In the genomic region with DNA sequence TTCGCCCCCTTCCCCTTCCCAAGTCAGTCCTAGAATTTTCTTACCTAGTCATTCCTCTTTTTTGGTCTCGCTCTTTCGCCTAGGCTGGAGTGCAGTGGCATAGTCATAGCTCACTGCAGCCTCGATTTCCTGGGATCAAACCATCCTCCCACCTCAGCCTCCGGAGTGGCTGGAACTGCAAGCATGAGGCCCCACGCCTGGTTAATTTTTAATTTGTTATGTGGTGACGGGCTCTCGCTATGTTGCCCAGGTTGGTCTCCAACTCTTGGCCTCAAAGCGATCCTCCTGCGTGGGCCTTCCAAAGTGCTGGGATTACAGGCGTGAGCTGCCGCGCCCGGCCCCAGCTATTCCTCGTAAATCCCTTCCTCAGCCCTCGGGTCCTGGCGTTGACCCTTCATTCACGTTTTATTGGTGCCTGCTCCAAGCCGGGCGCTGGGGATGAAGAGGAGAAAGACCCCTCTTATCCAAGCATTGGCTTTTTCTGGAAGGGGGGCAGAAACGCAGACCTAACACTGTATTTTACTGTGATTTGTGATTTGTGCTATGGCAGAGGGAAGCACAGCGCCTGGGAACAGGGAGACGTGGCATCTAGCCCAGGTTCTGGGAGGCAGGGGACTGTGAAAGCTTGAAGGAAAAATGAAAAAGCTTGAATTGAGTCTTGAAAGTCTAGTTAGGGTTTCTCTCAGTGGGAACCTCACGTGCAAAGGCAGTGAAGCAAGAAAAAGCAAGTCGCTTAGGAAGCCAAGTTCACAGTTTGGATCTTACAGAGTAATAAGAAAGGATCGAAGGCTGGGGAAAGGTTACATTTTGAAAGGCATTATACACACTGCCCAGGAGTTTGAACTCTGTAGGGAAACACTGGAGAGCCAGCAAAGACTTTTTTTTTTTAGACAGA, we compare ENCODE assay signal across 8 cellular contexts. TPM values are rescaled to one million over a fixed set of nuclear protein-coding genes. Genes with fewer than 3 reads are reported as not detected.
DNase-seq lines count a peak whose midpoint lies in the region; ATAC-seq and TF ChIP-seq lines count a peak whose summit lies in the region.

No MANE protein-coding gene starts in this region.

- H3K36me3 ChIP-seq in PC-9 (ENCODE audit: low read depth): no peaks in the 10 kb centered on the region
- H3K36me3 ChIP-seq in esophagus muscularis mucosa: peaks cover 20 to 47% (median 37%) of the 10 kb centered on the region in 4 donors

- H3K27ac Mint-ChIP-seq in progenitor cell of endocrine pancreas: peak overlapping the region; percentile 91

- H3K27me3 Mint-ChIP-seq in progenitor cell of endocrine pancreas: no peaks in the 10 kb centered on the region

- TF ChIP-seq EP300 in esophagus muscularis mucosa (IDR thresholded peaks at IDR 0.05): no peak

- H3K9me3 ChIP-seq in AG04450 (ENCODE audit: control insufficient read depth, insufficient read depth, low read length) (no peaks in the 10 kb centered on the region; the same call in 1 of the 2 replicates), PC-9 (ENCODE audit: insufficient read depth, low read depth) (no peaks in the 10 kb centered on the region), esophagus muscularis mucosa (no peaks in the 10 kb centered on the region)

- H3K4me1 ChIP-seq in PC-9 (replicated peaks; ENCODE audit: insufficient read depth) (0 out of 2 replicates have a peak, but pooled peaks cover 12% of the 10 kb centered on the region), esophagus muscularis mucosa (peaks cover 35 to 68% (median 46%) of the 10 kb centered on the region in 4 donors)

- H3K4me3 Mint-ChIP-seq in progenitor cell of endocrine pancreas (ENCODE audit: low read depth): peak overlapping the region; percentile 99

- peaks cover 20% of the 10 kb centered on the region for H3K4me1 Mint-ChIP-seq in progenitor cell of endocrine pancreas (ENCODE audit: low read depth)

- no peak for TF ChIP-seq CTCF in AG04450 (IDR thresholded peaks at IDR 0.05; ENCODE audit: low read depth, low read length)
- no peak for TF ChIP-seq CTCF in PC-9 (conservative IDR thresholded peaks at IDR 0.05)
- TF ChIP-seq CTCF in esophagus muscularis mucosa (IDR thresholded peaks at IDR 0.05): no peak
- TF ChIP-seq CTCF in progenitor cell of endocrine pancreas (IDR thresholded peaks at IDR 0.05; ENCODE audit: unreplicated experiment): no peak
- TF ChIP-seq CTCF in GM10266 (IDR thresholded peaks at IDR 0.05; ENCODE audit: control insufficient read depth, insufficient read depth, low read depth, missing control alignments): no peak

- POLR2A ChIA-PET in AG04450 (lab: Yijun Ruan, JAX): interaction anchor here (0.6 to 2.5 kb wide), 14 partner anchors 15 to 452 kb away, joined by 3 to 13 read pairs (median 4); a partner anchor contains a TSS
- POLR2A ChIA-PET in PC-9 (lab: Charles Lee; ENCODE audit: unreplicated experiment): interaction anchor here (0.6 to 1.7 kb wide), 11 partner anchors 14 to 790 kb away, joined by 3 to 61 read pairs (median 3); a partner anchor contains a TSS

- H3K36me3 Mint-ChIP-seq in progenitor cell of endocrine pancreas (ENCODE audit: insufficient read depth): peaks cover 11% of the 10 kb centered on the region

- intact Hi-C loops in PC-9 (cut with micrococcal nuclease; ENCODE audit: unreplicated experiment): loop anchor here (1.0 kb wide), 2 partner anchors 14 to 26 kb away; no protein-coding TSS in a partner anchor
- intact Hi-C loops in esophagus muscularis mucosa (cut with DNase I): no loop called here

- no peak for DNase-seq in AG04450 (ENCODE audit: low read depth, low spot score)
- no peak for DNase-seq in PC-9
- DNase-seq in esophagus muscularis mucosa (ENCODE audit: extremely low spot score): no peak
- no peak for DNase-seq in progenitor cell of endocrine pancreas (ENCODE audit: low spot score, unreplicated experiment)
- DNase-seq in GM10266 (ENCODE audit: extremely low spot score): no peak
- no peak for DNase-seq in effector CD4-positive, alpha-beta T cell
- DNase-seq in mucosa of gallbladder (ENCODE audit: low spot score): no peak

- no peaks in the 10 kb centered on the region for H3K9me3 Mint-ChIP-seq in progenitor cell of endocrine pancreas (ENCODE audit: low read depth)

- H3K4me3 ChIP-seq in AG04450 (ENCODE audit: low read depth, low read length) (peak overlapping the region; percentile 92), PC-9 (peak overlapping the region; percentile 82), esophagus muscularis mucosa (peak overlapping the region; percentile 71 to 93 (median 82))

- H3K9me2 ChIP-seq in PC-9 (ENCODE audit: insufficient read depth): no peaks in the 10 kb centered on the region

- H4K20me1 ChIP-seq in PC-9 (ENCODE audit: insufficient read depth): no peaks in the 10 kb centered on the region; the same call in 1 of the 2 replicates

- peak overlapping the region; percentile 83 for H3K4me2 ChIP-seq in PC-9

- ATAC-seq in GM19463 (IDR thresholded peaks at IDR 0.05; ENCODE audit: unreplicated experiment): peak; percentile 13

- peak overlapping the region; percentile 94 for H2AFZ ChIP-seq in PC-9

- H3K27me3 ChIP-seq in AG04450 (ENCODE audit: control insufficient read depth, insufficient read depth, low read length) (no peaks in the 10 kb centered on the region), PC-9 (ENCODE audit: insufficient read depth, low read depth) (no peaks in the 10 kb centered on the region), esophagus muscularis mucosa (no peaks in the 10 kb centered on the region)

- BruUV-seq in PC-9 (replicated peaks; lab: Mats Ljungman, UMichigan): TSS peak; percentile 51

- 9% methylated on average over 26 of the region's 26 CpGs for WGBS in esophagus muscularis mucosa

- H3K27ac ChIP-seq in AG04450 (ENCODE audit: low read depth, low read length): no peak overlapping the region
- H3K27ac ChIP-seq in PC-9: no peak overlapping the region
- H3K27ac ChIP-seq in esophagus muscularis mucosa (replicated peaks in 1 of 4): peak overlapping the region; percentile 85 to 97 (median 94)

- H3F3A ChIP-seq in PC-9 (ENCODE audit: insufficient read depth, low read depth): no peaks in the 10 kb centered on the region

- CTCF ChIA-PET in AG04450 (lab: Charles Lee) (interaction anchor here (0.7 to 2.3 kb wide), 15 partner anchors 9 to 328 kb away, joined by 3 to 26 read pairs (median 4); a partner anchor contains a TSS), PC-9 (lab: Charles Lee) (interaction anchor here (0.8 to 1.7 kb wide), 4 partner anchors 26 to 74 kb away, joined by 3 to 22 read pairs (median 8); a partner anchor contains a TSS)

- TF ChIP-seq POLR2A in esophagus muscularis mucosa (IDR thresholded peaks at IDR 0.05; ENCODE audit: low read depth): no peak

- peaks cover 38% of the 10 kb centered on the region for H3K79me2 ChIP-seq in PC-9 (ENCODE audit: low read depth)

RNA-seq across cellular contexts. Expression of a gene that starts 0.5 kb away (rescaled TPM):
- 36.0 and 46.2 TPM in 2 replicates for polyA plus RNA-seq in AG04450 (2011; rRNA removed)
- polyA minus RNA-seq in AG04450 (2011; rRNA and poly(A)+ RNA removed): 27.6 and 30.3 TPM in 2 replicates
- total RNA-seq in PC-9 (2021): 105 and 110 TPM in 2 replicates
- total RNA-seq in esophagus muscularis mucosa: 10 to 100 TPM; 60.6 to 86.7 (median 77.6) TPM
- total RNA-seq in progenitor cell of endocrine pancreas: 60.2 and 62.2 TPM in 2 replicates
- 92.6 TPM for total RNA-seq in mucosa of gallbladder

RNA-seq across cellular contexts. Expression of a gene that starts 1.1 kb away (rescaled TPM):
- 60.6 and 86.9 TPM in 2 replicates for polyA plus RNA-seq in AG04450 (2011; rRNA removed)
- 57.3 and 84.1 TPM in 2 replicates for polyA minus RNA-seq in AG04450 (2011; rRNA and poly(A)+ RNA removed)
- total RNA-seq in PC-9 (2021) (93.2 and 105 TPM in 2 replicates), esophagus muscularis mucosa (10 to 100 TPM; 30.3 to 60.2 (median 50.1) TPM), progenitor cell of endocrine pancreas (89.8 and 94.4 TPM in 2 replicates), mucosa of gallbladder (104 TPM)

RNA-seq across cellular contexts. Expression of a gene that starts 17.6 kb away (rescaled TPM):
- polyA plus RNA-seq in AG04450 (2011; rRNA removed): not detected in 2 replicates
- polyA minus RNA-seq in AG04450 (2011; rRNA and poly(A)+ RNA removed): not detected in 2 replicates
- total RNA-seq in PC-9 (2021): not detected in 2 replicates
- under 1 TPM in 1 of 4 donors, not detected in 3; 0.17 TPM for total RNA-seq in esophagus muscularis mucosa
- total RNA-seq in progenitor cell of endocrine pancreas: not detected in 2 replicates
- 0.14 TPM for total RNA-seq in mucosa of gallbladder

RNA-seq across cellular contexts. Expression of a gene that starts 19.1 kb away (rescaled TPM):
- 3.0 and 3.3 TPM in 2 replicates for polyA plus RNA-seq in AG04450 (2011; rRNA removed)
- 3.4 and 3.8 TPM in 2 replicates for polyA minus RNA-seq in AG04450 (2011; rRNA and poly(A)+ RNA removed)
- 16.0 and 17.2 TPM in 2 replicates for total RNA-seq in PC-9 (2021)
- 1 to 10 TPM; 5.3 to 9.1 (median 6.4) TPM for total RNA-seq in esophagus muscularis mucosa
- total RNA-seq in progenitor cell of endocrine pancreas: 21.2 and 22.8 TPM in 2 replicates
- 46.4 TPM for total RNA-seq in mucosa of gallbladder

RNA-seq across cellular contexts. Expression of a gene that starts 26.4 kb away (rescaled TPM):
- polyA plus RNA-seq in AG04450 (2011; rRNA removed): 170 and 198 TPM in 2 replicates
- polyA minus RNA-seq in AG04450 (2011; rRNA and poly(A)+ RNA removed): 67.2 and 76.8 TPM in 2 replicates
- total RNA-seq in PC-9 (2021) (184 and 200 TPM in 2 replicates), esophagus muscularis mucosa (100 to 1,000 TPM; 216 to 310 (median 295) TPM), progenitor cell of endocrine pancreas (118 and 124 TPM in 2 replicates), mucosa of gallbladder (190 TPM)

Comparison
In these comparisons a context has a peak if more than half of its experiments do, and no peak if none do; other contexts are left out.
1. H3K27ac ChIP-seq: peak in esophagus muscularis mucosa (4 of 4); none in AG04450 (single experiment) and PC-9 (single experiment).
2. Peak in every context shown above with its lines, with median percentiles within 50 percentile points of each other: H3K4me3 ChIP-seq.